8 cellular contexts compared by ENCODE assay signal in genomic region chr3:195954752-195955119, GRCh38. TPM values are rescaled to one million over a fixed set of nuclear protein-coding genes. Genes with fewer than 3 reads are reported as not detected.
DNase-seq lines count a peak whose midpoint lies in the region; ATAC-seq and TF ChIP-seq lines count a peak whose summit lies in the region.
"Not testable (repeated sequence)": the region's sequence is repeated elsewhere in the genome, so short reads cannot be mapped to it uniquely, and the experiment has no call there.

No MANE protein-coding gene starts in this region.

- DNase-seq in activated CD4-positive, alpha-beta T cell treated with anti-CD3 and anti-CD28 coated beads, Interleukin-2, amount 10 ng/mL, durations not matched to agents 24 days and 14 days; progenitor cell of endocrine pancreas (ENCODE audit: low spot score, unreplicated experiment); tibial artery: not testable (repeated sequence)
- DNase-seq in body of pancreas (peak in 1 of 4 donors; percentile 17), right cardiac atrium (peak in 2 of 3 donors; percentile 67 to 68)

- CTCF ChIA-PET in HEK293 (lab: Yijun Ruan, JAX): not testable (repeated sequence)

- not testable (repeated sequence) for H3K9me3 Mint-ChIP-seq in activated CD4-positive, alpha-beta T cell treated with anti-CD3 and anti-CD28 coated beads, Interleukin-2, amount 10 ng/mL, durations not matched to agents 24 days and 14 days; progenitor cell of endocrine pancreas (ENCODE audit: low read depth)

- TF ChIP-seq POLR2A in body of pancreas (IDR thresholded peaks at IDR 0.05): peak in 1 of 3 donors; percentile 27

- H3K36me3 Mint-ChIP-seq in activated CD4-positive, alpha-beta T cell treated with anti-CD3 and anti-CD28 coated beads, Interleukin-2, amount 10 ng/mL, durations not matched to agents 24 days and 14 days (ENCODE audit: low read depth): peaks cover 26% of the 10 kb centered on the region
- not testable (repeated sequence) for H3K36me3 Mint-ChIP-seq in progenitor cell of endocrine pancreas (ENCODE audit: insufficient read depth)

- not testable (repeated sequence) for H3K9me3 ChIP-seq in HEK293 (ENCODE audit: control insufficient read depth, insufficient read depth, low read depth, low read length); body of pancreas; right cardiac atrium (ENCODE audit: control insufficient read depth, low read length); tibial artery

- not testable (repeated sequence) for TF ChIP-seq CTCF in HEK293 (tag by site-specific recombination; IDR thresholded peaks at IDR 0.05); body of pancreas (IDR thresholded peaks at IDR 0.05); progenitor cell of endocrine pancreas (IDR thresholded peaks at IDR 0.05; ENCODE audit: unreplicated experiment); tibial artery (IDR thresholded peaks at IDR 0.05)

- POLR2A ChIA-PET in HEK293 (lab: Yijun Ruan, JAX): not testable (repeated sequence)

- peaks cover 35% of the 10 kb centered on the region for H3K4me1 Mint-ChIP-seq in activated CD4-positive, alpha-beta T cell treated with anti-CD3 and anti-CD28 coated beads, Interleukin-2, amount 10 ng/mL, durations not matched to agents 24 days and 14 days
- not testable (repeated sequence) for H3K4me1 Mint-ChIP-seq in progenitor cell of endocrine pancreas (ENCODE audit: low read depth)

- H3K36me3 ChIP-seq in HEK293 (ENCODE audit: control insufficient read depth in 2 of 2, insufficient read depth in 1 of 2, low read length in 2 of 2); body of pancreas (replicated peaks in 1 of 2; ENCODE audit: insufficient read depth in 1 of 2, low read depth in 2 of 2): not testable (repeated sequence)
- H3K36me3 ChIP-seq in tibial artery: peaks cover 0 to 11% (median 8%) of the 10 kb centered on the region in 3 donors

- H3K27ac Mint-ChIP-seq in activated CD4-positive, alpha-beta T cell treated with anti-CD3 and anti-CD28 coated beads, Interleukin-2, amount 10 ng/mL, durations not matched to agents 24 days and 14 days: peak overlapping the region; percentile 84
- H3K27ac Mint-ChIP-seq in progenitor cell of endocrine pancreas: peak overlapping the region; percentile 94

- ATAC-seq in GM18520 (IDR thresholded peaks at IDR 0.05; ENCODE audit: unreplicated experiment): peak; percentile 24
- ATAC-seq in HG03521 (IDR thresholded peaks at IDR 0.05; ENCODE audit: unreplicated experiment): peak; percentile 40
- peak; percentile 62 for ATAC-seq in body of pancreas
- ATAC-seq in right cardiac atrium: peak; percentile 52 to 60

- intact Hi-C loops in activated CD4-positive, alpha-beta T cell treated with anti-CD3 and anti-CD28 coated beads, Interleukin-2, amount 10 ng/mL, durations not matched to agents 24 days and 14 days (cut with micrococcal nuclease): loop anchor here (10.0 kb wide), 1 partner anchor 50 kb away; the partner anchor contains the start of gene TNK2
- intact Hi-C loops in body of pancreas (cut with DNase I); tibial artery (cut with DNase I; ENCODE audit: low total_unique reads): not testable (repeated sequence)
- intact Hi-C loops in right cardiac atrium (cut with DNase I): loop anchor here in 1 of 4 donors (5.0 kb wide), 1 partner anchor 262 kb away; no protein-coding TSS in a partner anchor

- not testable (repeated sequence) for H3K27ac ChIP-seq in HEK293 (ENCODE audit: extremely low read depth, low read depth, low read length); right cardiac atrium (ENCODE audit: low read length)
- peak overlapping the region in 2 of 4 donors; percentile 75 for H3K27ac ChIP-seq in body of pancreas
- H3K27ac ChIP-seq in tibial artery: peak overlapping the region; percentile 63 to 70

- peak overlapping the region; percentile 45 for H3K4me3 ChIP-seq in HEK293 (ENCODE audit: low read depth, low read length)
- H3K4me3 ChIP-seq in body of pancreas: not testable (repeated sequence)
- peak overlapping the region; percentile 29 for H3K4me3 ChIP-seq in right cardiac atrium (ENCODE audit: low read length)
- peak overlapping the region; percentile 55 to 56 for H3K4me3 ChIP-seq in tibial artery

- H3K27me3 ChIP-seq in body of pancreas; right cardiac atrium (ENCODE audit: control insufficient read depth, insufficient read depth); tibial artery: not testable (repeated sequence)

- not testable (repeated sequence) for H3K4me1 ChIP-seq in HEK293 (ENCODE audit: control insufficient read depth, insufficient read depth, low read length); body of pancreas; right cardiac atrium (ENCODE audit: control insufficient read depth, insufficient read depth, low read length); tibial artery

- H3K27me3 Mint-ChIP-seq in activated CD4-positive, alpha-beta T cell treated with anti-CD3 and anti-CD28 coated beads, Interleukin-2, amount 10 ng/mL, durations not matched to agents 24 days and 14 days; progenitor cell of endocrine pancreas: not testable (repeated sequence)

- peak overlapping the region; percentile 79 for H3K4me3 Mint-ChIP-seq in activated CD4-positive, alpha-beta T cell treated with anti-CD3 and anti-CD28 coated beads, Interleukin-2, amount 10 ng/mL, durations not matched to agents 24 days and 14 days
- H3K4me3 Mint-ChIP-seq in progenitor cell of endocrine pancreas (ENCODE audit: low read depth): peak overlapping the region; percentile 85

- 1% methylated on average over 12 of the region's 27 CpGs; no CpG with 5 or more reads in 1 of the 2 donors for WGBS in body of pancreas, 2 donors
- WGBS in right cardiac atrium: 0% methylated on average over 2 of the region's 27 CpGs

TF ChIP-seq in HEK293, 187 proteins besides CTCF, POLR2A, EP300 and RAD21:
- peak; percentile 51 for TF ChIP-seq ZBTB26 (tag by site-specific recombination; optimal IDR thresholded peaks at IDR 0.05)

RNA-seq across cellular contexts. Expression of gene TNK2, which starts 46.4 kb away (rescaled TPM):
- 101 and 110 TPM in 2 replicates for total RNA-seq in activated CD4-positive, alpha-beta T cell treated with anti-CD3 and anti-CD28 coated beads, Interleukin-2, amount 10 ng/mL, durations not matched to agents 24 days and 14 days
- total RNA-seq in body of pancreas (10 to 100 TPM; 25.9 to 49.1 TPM), right cardiac atrium (100 to 1,000 TPM in 1 of 4 donors, 10 to 100 TPM in 3; 74.7 to 162 (median 84.2) TPM), progenitor cell of endocrine pancreas (57.3 and 73.6 TPM in 2 replicates)
- 40.1 TPM for polyA plus RNA-seq in right cardiac atrium
